Comparison of ENCODE assay signal across 8 cellular contexts in genomic region chr2:121283670-121284245, GRCh38. TPM values are rescaled to one million over a fixed set of nuclear protein-coding genes. Genes with fewer than 3 reads are reported as not detected.
DNase-seq lines count a peak whose midpoint lies in the region; ATAC-seq and TF ChIP-seq lines count a peak whose summit lies in the region.
"Had no signal": no experiment of that assay in that cellular context is flagged by ENCODE, and none has a peak within 500 bp of the region (broad histone marks: within the 10 kb centered on the region; RNA-seq: fewer than 3 reads in every experiment).

No MANE protein-coding gene starts in this region.

- TF ChIP-seq CTCF in GM20000 (IDR thresholded peaks at IDR 0.05; ENCODE audit: extremely low read depth, missing control alignments) (no peak), glutamatergic neuron (IDR thresholded peaks at IDR 0.05; ENCODE audit: partially characterized antibody, unreplicated experiment) (no peak)

- peaks cover 1% of the 10 kb centered on the region for H3K9me3 Mint-ChIP-seq in glutamatergic neuron (ENCODE audit: unreplicated experiment)

- no peak overlapping the region for H3K27ac Mint-ChIP-seq in glutamatergic neuron (ENCODE audit: unreplicated experiment)

- no peaks in the 10 kb centered on the region for H3K36me3 ChIP-seq in rectal smooth muscle tissue (ENCODE audit: control insufficient read depth, insufficient read depth, low read length)

- ATAC-seq in HG02884 (IDR thresholded peaks at IDR 0.05; ENCODE audit: unreplicated experiment) (no peak), GM21717 (IDR thresholded peaks at IDR 0.05; ENCODE audit: unreplicated experiment) (no peak)

- H3K27me3 ChIP-seq in rectal smooth muscle tissue (ENCODE audit: control insufficient read depth, insufficient read depth, low read length), result peaks cover 3% of the 10 kb centered on the region

- no peak overlapping the region for H3K27ac ChIP-seq in rectal smooth muscle tissue (ENCODE audit: low read depth, low read length)

- no peak overlapping the region for H3K9ac ChIP-seq in rectal smooth muscle tissue (ENCODE audit: low read length)

- peaks cover 13% of the 10 kb centered on the region for H3K27me3 Mint-ChIP-seq in glutamatergic neuron (ENCODE audit: unreplicated experiment)

- H3K4me3 ChIP-seq in rectal smooth muscle tissue (ENCODE audit: low read length), result peak overlapping the region; percentile 44

- H3K36me3 Mint-ChIP-seq in glutamatergic neuron (ENCODE audit: unreplicated experiment), result no peaks in the 10 kb centered on the region

- peak; percentile 34 for DNase-seq in GM20000 (ENCODE audit: low spot score)
- peak; percentile 30 for DNase-seq in OCI-M1 (lab: John Stamatoyannopoulos, UW)
- DNase-seq in glutamatergic neuron, result no peak
- DNase-seq in NCI-H345 treated with DMSO at 0.1 percent for 48 hours (lab: John Stamatoyannopoulos, UW; ENCODE audit: unreplicated experiment), result no peak
- DNase-seq: NCI-H226 had no signal

- H3K4me3 Mint-ChIP-seq in glutamatergic neuron (ENCODE audit: unreplicated experiment), result peak overlapping the region; percentile 80

- no peaks in the 10 kb centered on the region for H3K4me1 ChIP-seq in rectal smooth muscle tissue (ENCODE audit: control insufficient read depth, insufficient read depth, low read length)

- H3K4me1 Mint-ChIP-seq in glutamatergic neuron (ENCODE audit: low read depth, unreplicated experiment), result peaks cover 11% of the 10 kb centered on the region

RNA-seq across cellular contexts. Expression of gene TFCP2L1, which starts 1.2 kb away (rescaled TPM):
- total RNA-seq in glutamatergic neuron (ENCODE audit: unreplicated experiment), result 0.07 TPM

Comparison
In these comparisons a context has a peak if more than half of its experiments do, and no peak if none do; other contexts are left out.
1. DNase-seq: peak in GM20000 (single experiment) and OCI-M1 (single experiment); none in glutamatergic neuron (single experiment) and NCI-H345 treated with DMSO at 0.1 percent for 48 hours (single experiment).